Comparison of ENCODE assay signal across 8 cellular contexts in the genomic region with DNA sequence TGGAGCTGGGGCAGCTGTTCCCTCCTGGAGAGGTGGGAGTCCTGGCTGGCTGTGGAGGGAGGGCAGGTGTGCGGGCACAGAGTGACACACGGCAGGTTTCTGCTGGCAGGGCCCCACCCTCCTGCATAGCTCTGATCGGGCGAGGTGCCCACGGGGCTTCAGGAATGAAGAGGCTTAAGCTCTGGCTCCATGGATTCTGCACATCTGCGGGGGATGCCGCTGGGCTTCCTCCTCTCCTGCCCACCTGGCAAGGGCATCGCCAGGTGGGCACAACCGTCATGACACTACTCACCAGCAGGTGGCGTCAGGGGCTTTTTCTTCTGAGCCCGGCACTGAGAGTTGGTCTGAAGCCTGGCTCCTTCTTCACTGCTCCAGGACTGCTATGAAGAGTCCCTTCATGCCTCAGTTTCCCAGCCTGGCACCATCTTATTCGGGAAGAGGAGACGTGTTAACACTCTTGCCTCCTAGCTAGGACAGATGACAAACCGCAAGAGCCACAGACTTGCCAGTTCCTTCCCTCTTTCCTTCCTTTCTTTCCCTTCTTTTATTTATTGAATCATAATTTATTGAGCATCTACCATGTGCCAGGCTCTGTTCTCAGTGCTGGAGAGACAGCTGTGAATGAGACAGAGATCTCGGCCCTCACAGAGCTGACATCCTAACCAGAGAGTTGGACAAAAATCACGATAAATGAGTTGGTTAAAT. TPM values are rescaled to one million over a fixed set of nuclear protein-coding genes. Genes with fewer than 3 reads are reported as not detected.
DNase-seq lines count a peak whose midpoint lies in the region; ATAC-seq and TF ChIP-seq lines count a peak whose summit lies in the region.

No MANE protein-coding gene starts in this region.

- ATAC-seq in Right ventricle myocardium superior (ENCODE audit: poor library complexity) (peak; percentile 71), sciatic nerve (peak; percentile 72), GM19463 (IDR thresholded peaks at IDR 0.05; ENCODE audit: unreplicated experiment) (no peak), HG03520 (IDR thresholded peaks at IDR 0.05; ENCODE audit: unreplicated experiment) (no peak)

- H3K36me3 ChIP-seq in SK-N-SH (replicated peaks in 1 of 2; ENCODE audit: control insufficient read depth in 1 of 2, insufficient read depth in 2 of 2, low read length in 1 of 2): no peaks in the 10 kb centered on the region

- 16% methylated on average over 12 of the region's 16 CpGs for WGBS in SK-N-SH (ENCODE audit: low lambda C conversion rate)

- intact Hi-C loops in Right ventricle myocardium superior (cut with DNase I) (no loop called here), sciatic nerve (cut with DNase I) (no loop called here)

- no peak overlapping the region for H3K9ac ChIP-seq in SK-N-SH

- no peaks in the 10 kb centered on the region for H4K20me1 ChIP-seq in SK-N-SH (ENCODE audit: insufficient read depth)

- H3F3A ChIP-seq in SK-N-SH (replicated peaks; ENCODE audit: insufficient read depth): peaks cover 10% of the 10 kb centered on the region

- no peak overlapping the region for H3K4me3 ChIP-seq in Jurkat, Clone E6-1 (ENCODE audit: low read length)
- H3K4me3 ChIP-seq in SK-N-SH (ENCODE audit: low read depth in 2 of 2, low read length in 1 of 2): no peak overlapping the region

- no peaks in the 10 kb centered on the region for H3K27me3 ChIP-seq in SK-N-SH (ENCODE audit: insufficient read depth)

- TF ChIP-seq RAD21 in SK-N-SH (IDR thresholded peaks at IDR 0.05; ENCODE audit: low read length): peak; percentile 75

- no peak overlapping the region for H3K4me2 ChIP-seq in SK-N-SH

- no peaks in the 10 kb centered on the region for H3K79me2 ChIP-seq in SK-N-SH (ENCODE audit: insufficient read depth)

- peak; percentile 64 for DNase-seq in COLO668 (lab: John Stamatoyannopoulos, UW; ENCODE audit: unreplicated experiment)
- DNase-seq in Jurkat, Clone E6-1 (ENCODE audit: low read depth, low spot score): peak; percentile 30
- peak; percentile 80 for DNase-seq in SK-N-SH
- DNase-seq in activated naive CD4-positive, alpha-beta T cell treated with Interleukin-2 at 50 U/mL for 16 hours: peak; percentile 82
- peak; percentile 75 for DNase-seq in Right ventricle myocardium superior
- DNase-seq in sciatic nerve (ENCODE audit: low spot score): peak; percentile 75

- H3K9me2 ChIP-seq in SK-N-SH: no peaks in the 10 kb centered on the region

- POLR2A ChIA-PET in SK-N-SH (lab: Yijun Ruan, JAX): no interaction called here

- no peak for TF ChIP-seq EP300 in SK-N-SH (IDR thresholded peaks at IDR 0.05; ENCODE audit: borderline replicate concordance in 1 of 2, low read depth in 1 of 2, low read length in 1 of 2)

- peak; percentile 77 for TF ChIP-seq CTCF in SK-N-SH (IDR thresholded peaks at IDR 0.05)

- peaks cover 0 to 8% of the 10 kb centered on the region in 2 experiments; a peak in 1 of 4 replicates for H3K4me1 ChIP-seq in SK-N-SH (ENCODE audit: control insufficient read depth in 1 of 2, insufficient read depth in 2 of 2, low read depth in 1 of 2, low read length in 1 of 2)

- CTCF ChIA-PET in SK-N-SH (lab: Yijun Ruan, JAX): interaction anchor here (0.6 to 5.2 kb wide), 41 partner anchors 10 to 710 kb away, joined by 3 to 64 read pairs (median 4); partner anchors contain the start of genes ACP7 and SYCN

- H2AFZ ChIP-seq in SK-N-SH (ENCODE audit: low read depth): no peak overlapping the region

- no peaks in the 10 kb centered on the region for H3K9me3 ChIP-seq in SK-N-SH

- no peak overlapping the region for H3K27ac ChIP-seq in SK-N-SH (ENCODE audit: low read depth in 2 of 2, low read length in 1 of 2)

TF ChIP-seq in SK-N-SH, 30 proteins besides CTCF, POLR2A, EP300 and RAD21:
- TF ChIP-seq SMC3 (IDR thresholded peaks at IDR 0.05; ENCODE audit: low read depth, low read length): peak; percentile 66
- TF ChIP-seq TEAD4 (IDR thresholded peaks at IDR 0.05; ENCODE audit: borderline replicate concordance, insufficient read depth): no peak
TF ChIP-seq in SK-N-SH: peak in this region for 1.

RNA-seq across cellular contexts. Expression of gene PAK4, which starts 15.2 kb away (rescaled TPM):
- 26.1 TPM for polyA plus RNA-seq in Jurkat, Clone E6-1 (2012; ENCODE audit: insufficient read depth, insufficient read length)
- 24.7 and 36.4 TPM in 2 replicates for polyA plus RNA-seq in SK-N-SH (2012; rRNA removed)
- 14.3 and 23.1 TPM in 2 replicates for polyA plus RNA-seq in SK-N-SH (2012; cell fraction: cytosol; rRNA removed)
- polyA plus RNA-seq in SK-N-SH (2012; cell fraction: nucleus; rRNA removed): 31.0 and 44.4 TPM in 2 replicates
- 14.0 TPM for total RNA-seq in Right ventricle myocardium superior
- 43.5 TPM for total RNA-seq in sciatic nerve

RNA-seq across cellular contexts. Expression of gene ACP7, which starts 26.2 kb away (rescaled TPM):
- not detected for polyA plus RNA-seq in Jurkat, Clone E6-1 (2012; ENCODE audit: insufficient read depth, insufficient read length)
- polyA plus RNA-seq in SK-N-SH (2012; rRNA removed): 0.24 and 0.36 TPM in 2 replicates
- 0.13 and 0.31 TPM in 2 replicates for polyA plus RNA-seq in SK-N-SH (2012; cell fraction: cytosol; rRNA removed)
- polyA plus RNA-seq in SK-N-SH (2012; cell fraction: nucleus; rRNA removed): 0.41 and 0.45 TPM in 2 replicates
- total RNA-seq in Right ventricle myocardium superior (not detected), sciatic nerve (1.6 TPM)

Comparison
In these comparisons a context has a peak if more than half of its experiments do, and no peak if none do; other contexts are left out.
1. DNase-seq: peak in every context shown above with its lines; median percentile 82 in activated naive CD4-positive, alpha-beta T cell treated with Interleukin-2 at 50 U/mL for 16 hours; 80 in SK-N-SH; 75 in Right ventricle myocardium superior; 75 in sciatic nerve; 64 in COLO668; 30 in Jurkat, Clone E6-1.
2. ATAC-seq: peak in Right ventricle myocardium superior (single experiment) and sciatic nerve (single experiment); none in GM19463 (single experiment) and HG03520 (single experiment).